In the genomic region with DNA sequence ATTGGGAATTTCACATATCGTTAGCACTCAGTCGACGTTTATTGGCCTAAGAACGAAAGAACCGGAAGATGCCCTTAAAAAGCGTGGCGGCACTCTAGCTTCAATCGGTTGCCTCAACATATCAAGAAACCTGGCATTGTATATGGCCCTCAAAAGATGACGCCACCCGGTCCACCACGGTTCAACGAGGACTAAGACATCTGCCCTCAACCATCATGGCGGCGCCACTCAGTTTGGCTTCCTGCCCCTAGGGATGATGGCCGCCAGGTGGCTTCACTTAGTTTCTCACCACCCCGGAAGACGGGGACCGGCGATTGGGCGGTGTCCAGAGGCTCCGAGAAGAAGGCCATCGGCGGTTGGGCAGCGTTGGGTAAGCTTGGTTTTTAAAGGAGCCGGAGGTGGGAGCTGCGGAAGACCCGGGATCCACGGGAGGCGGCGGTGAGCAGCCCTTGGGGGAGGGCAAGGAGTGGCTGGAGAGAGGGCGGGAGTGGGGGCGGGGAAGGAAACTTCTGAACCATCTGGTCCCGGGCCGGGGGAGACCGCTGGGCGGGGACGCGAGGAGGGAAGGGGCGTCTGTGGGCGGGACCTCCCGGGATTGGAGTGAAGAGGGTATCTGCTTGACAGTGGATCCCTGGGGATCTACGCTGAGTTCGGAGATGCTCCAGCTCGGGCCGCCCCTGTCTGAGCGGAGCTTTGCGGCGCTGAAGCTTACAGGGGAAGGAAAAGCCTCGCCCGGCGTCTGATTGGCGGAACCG, we compare ENCODE assay signal across 1 cellular context.
TF ChIP-seq lines count a peak whose summit lies in the region.

PRR14 (plus strand) TSS at position 592 of the 755 bp plus-strand sequence. CDS start 686 bp downstream, outside the sequence.

TF ChIP-seq in HepG2, 621 proteins besides CTCF, POLR2A, EP300 and RAD21 (continued from another document and continues in another):
- TF ChIP-seq ZNF138 (CRISPR knock-in tag; IDR thresholded peaks at IDR 0.05; ENCODE audit: low read depth) (no peak; the same call in 1 of the 2 replicates), ZBTB38 (CRISPR knock-in tag; IDR thresholded peaks at IDR 0.05) (peak; percentile 100), KLF16 (CRISPR knock-in tag; IDR thresholded peaks at IDR 0.05) (peak in 1 of 2 experiments; percentile 62; a peak in 1 of 4 replicates), CHD4 (IDR thresholded peaks at IDR 0.05; ENCODE audit: borderline replicate concordance, low read length) (0 out of 2 replicates have a peak, but pooled peaks have one; percentile 47), JUND (CRISPR knock-in tag; IDR thresholded peaks at IDR 0.05) (0 out of 2 replicates have a peak, but pooled peaks have one; percentile 44), NBN (conservative IDR thresholded peaks at IDR 0.05) (no peak), SMYD3 (CRISPR knock-in tag; IDR thresholded peaks at IDR 0.05) (no peak; the same call in 1 of the 2 replicates), DR1 (CRISPR knock-in tag; IDR thresholded peaks at IDR 0.05) (no peak), MXD1 (CRISPR knock-in tag; IDR thresholded peaks at IDR 0.05) (no peak), ZBTB3 (CRISPR knock-in tag; IDR thresholded peaks at IDR 0.05; ENCODE audit: borderline replicate concordance, low read depth) (peak; percentile 73; the same call in 1 of the 2 replicates), RFX5 (IDR thresholded peaks at IDR 0.05; ENCODE audit: low read depth, low read length) (no peak), ZNF563 (CRISPR knock-in tag; IDR thresholded peaks at IDR 0.05) (peak; percentile 90), TBP (CRISPR knock-in tag; IDR thresholded peaks at IDR 0.05) (no peak), IRX3 (CRISPR knock-in tag; IDR thresholded peaks at IDR 0.05; ENCODE audit: borderline replicate concordance, low read depth) (no peak; the same call in 1 of the 2 replicates), ZNF30 (CRISPR knock-in tag; IDR thresholded peaks at IDR 0.05) (peak; percentile 28; the same call in 1 of the 2 replicates), E2F2 (CRISPR knock-in tag; IDR thresholded peaks at IDR 0.05; ENCODE audit: borderline replicate concordance) (no peak), ZNF607 (CRISPR knock-in tag; IDR thresholded peaks at IDR 0.05; ENCODE audit: borderline replicate concordance) (no peak; the same call in 1 of the 2 replicates), ZNF530 (CRISPR knock-in tag; IDR thresholded peaks at IDR 0.05; ENCODE audit: low read depth) (no peak), ASH2L (IDR thresholded peaks at IDR 0.05; ENCODE audit: insufficient read length, low read depth, low read length) (no peak), ATAD3A (CRISPR knock-in tag; IDR thresholded peaks at IDR 0.05) (no peak), EHMT2 (IDR thresholded peaks at IDR 0.05; ENCODE audit: borderline replicate concordance, low read depth, low read length) (peak; percentile 96), MYPOP (CRISPR knock-in tag; IDR thresholded peaks at IDR 0.05) (peak; percentile 30; the same call in 1 of the 2 replicates), ZBTB1 (CRISPR knock-in tag; IDR thresholded peaks at IDR 0.05; ENCODE audit: borderline replicate concordance) (no peak), BRD4 (CRISPR knock-in tag; IDR thresholded peaks at IDR 0.05) (peak; percentile 85), NFATC3 (CRISPR knock-in tag; IDR thresholded peaks at IDR 0.05) (0 out of 2 replicates have a peak, but pooled peaks have one; percentile 79), JDP2 (CRISPR knock-in tag; IDR thresholded peaks at IDR 0.05; ENCODE audit: borderline replicate concordance) (no peak), MIER2 (CRISPR knock-in tag; IDR thresholded peaks at IDR 0.05) (no peak), SYNCRIP (IDR thresholded peaks at IDR 0.05; ENCODE audit: insufficient read depth, low read depth, low read length) (no peak), CREBL2 (CRISPR knock-in tag; IDR thresholded peaks at IDR 0.05; ENCODE audit: borderline replicate concordance) (no peak), FOXK1 (CRISPR knock-in tag; IDR thresholded peaks at IDR 0.05; ENCODE audit: borderline replicate concordance, low read depth) (peak; percentile 68; the same call in 1 of the 2 replicates), ZNF724P (CRISPR knock-in tag; IDR thresholded peaks at IDR 0.05; ENCODE audit: borderline replicate concordance) (no peak), MEIS1 (CRISPR knock-in tag; IDR thresholded peaks at IDR 0.05; ENCODE audit: borderline replicate concordance) (peak; percentile 65), ETV6 (CRISPR knock-in tag; conservative IDR thresholded peaks at IDR 0.05) (no peak), ZNF850 (CRISPR knock-in tag; conservative IDR thresholded peaks at IDR 0.05) (no peak), PRDM15 (CRISPR knock-in tag; IDR thresholded peaks at IDR 0.05) (peak; percentile 81; the same call in 1 of the 2 replicates), RNF2 (conservative IDR thresholded peaks at IDR 0.05; ENCODE audit: low read depth) (no peak), ZNF75D (CRISPR knock-in tag; IDR thresholded peaks at IDR 0.05; ENCODE audit: borderline replicate concordance) (no peak), ZNF343 (CRISPR knock-in tag; IDR thresholded peaks at IDR 0.05) (0 out of 2 replicates have a peak, but pooled peaks have one; percentile 75), ZNF547 (CRISPR knock-in tag; IDR thresholded peaks at IDR 0.05) (peak; percentile 18; the same call in 1 of the 2 replicates), SRSF4 (IDR thresholded peaks at IDR 0.05; ENCODE audit: low read depth, low read length, poor library complexity, severe bottlenecking) (no peak), ARID3A (IDR thresholded peaks at IDR 0.05; ENCODE audit: low read depth, low read length) (no peak), GTF2F1 (IDR thresholded peaks at IDR 0.05; ENCODE audit: low read length) (no peak), HNRNPLL (IDR thresholded peaks at IDR 0.05; ENCODE audit: low read depth, low read length, poor library complexity, severe bottlenecking) (peak; percentile 91)
- TF ChIP-seq, protein P1, sequence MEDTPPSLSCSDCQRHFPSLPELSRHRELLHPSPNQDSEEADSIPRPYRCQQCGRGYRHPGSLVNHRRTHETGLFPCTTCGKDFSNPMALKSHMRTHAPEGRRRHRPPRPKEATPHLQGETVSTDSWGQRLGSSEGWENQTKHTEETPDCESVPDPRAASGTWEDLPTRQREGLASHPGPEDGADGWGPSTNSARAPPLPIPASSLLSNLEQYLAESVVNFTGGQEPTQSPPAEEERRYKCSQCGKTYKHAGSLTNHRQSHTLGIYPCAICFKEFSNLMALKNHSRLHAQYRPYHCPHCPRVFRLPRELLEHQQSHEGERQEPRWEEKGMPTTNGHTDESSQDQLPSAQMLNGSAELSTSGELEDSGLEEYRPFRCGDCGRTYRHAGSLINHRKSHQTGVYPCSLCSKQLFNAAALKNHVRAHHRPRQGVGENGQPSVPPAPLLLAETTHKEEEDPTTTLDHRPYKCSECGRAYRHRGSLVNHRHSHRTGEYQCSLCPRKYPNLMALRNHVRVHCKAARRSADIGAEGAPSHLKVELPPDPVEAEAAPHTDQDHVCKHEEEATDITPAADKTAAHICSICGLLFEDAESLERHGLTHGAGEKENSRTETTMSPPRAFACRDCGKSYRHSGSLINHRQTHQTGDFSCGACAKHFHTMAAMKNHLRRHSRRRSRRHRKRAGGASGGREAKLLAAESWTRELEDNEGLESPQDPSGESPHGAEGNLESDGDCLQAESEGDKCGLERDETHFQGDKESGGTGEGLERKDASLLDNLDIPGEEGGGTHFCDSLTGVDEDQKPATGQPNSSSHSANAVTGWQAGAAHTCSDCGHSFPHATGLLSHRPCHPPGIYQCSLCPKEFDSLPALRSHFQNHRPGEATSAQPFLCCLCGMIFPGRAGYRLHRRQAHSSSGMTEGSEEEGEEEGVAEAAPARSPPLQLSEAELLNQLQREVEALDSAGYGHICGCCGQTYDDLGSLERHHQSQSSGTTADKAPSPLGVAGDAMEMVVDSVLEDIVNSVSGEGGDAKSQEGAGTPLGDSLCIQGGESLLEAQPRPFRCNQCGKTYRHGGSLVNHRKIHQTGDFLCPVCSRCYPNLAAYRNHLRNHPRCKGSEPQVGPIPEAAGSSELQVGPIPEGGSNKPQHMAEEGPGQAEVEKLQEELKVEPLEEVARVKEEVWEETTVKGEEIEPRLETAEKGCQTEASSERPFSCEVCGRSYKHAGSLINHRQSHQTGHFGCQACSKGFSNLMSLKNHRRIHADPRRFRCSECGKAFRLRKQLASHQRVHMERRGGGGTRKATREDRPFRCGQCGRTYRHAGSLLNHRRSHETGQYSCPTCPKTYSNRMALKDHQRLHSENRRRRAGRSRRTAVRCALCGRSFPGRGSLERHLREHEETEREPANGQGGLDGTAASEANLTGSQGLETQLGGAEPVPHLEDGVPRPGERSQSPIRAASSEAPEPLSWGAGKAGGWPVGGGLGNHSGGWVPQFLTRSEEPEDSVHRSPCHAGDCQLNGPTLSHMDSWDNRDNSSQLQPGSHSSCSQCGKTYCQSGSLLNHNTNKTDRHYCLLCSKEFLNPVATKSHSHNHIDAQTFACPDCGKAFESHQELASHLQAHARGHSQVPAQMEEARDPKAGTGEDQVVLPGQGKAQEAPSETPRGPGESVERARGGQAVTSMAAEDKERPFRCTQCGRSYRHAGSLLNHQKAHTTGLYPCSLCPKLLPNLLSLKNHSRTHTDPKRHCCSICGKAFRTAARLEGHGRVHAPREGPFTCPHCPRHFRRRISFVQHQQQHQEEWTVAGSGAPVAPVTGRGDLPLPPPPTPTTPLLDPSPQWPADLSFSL (CRISPR knock-in tag; IDR thresholded peaks at IDR 0.05): no peak
- TF ChIP-seq, protein P2, sequence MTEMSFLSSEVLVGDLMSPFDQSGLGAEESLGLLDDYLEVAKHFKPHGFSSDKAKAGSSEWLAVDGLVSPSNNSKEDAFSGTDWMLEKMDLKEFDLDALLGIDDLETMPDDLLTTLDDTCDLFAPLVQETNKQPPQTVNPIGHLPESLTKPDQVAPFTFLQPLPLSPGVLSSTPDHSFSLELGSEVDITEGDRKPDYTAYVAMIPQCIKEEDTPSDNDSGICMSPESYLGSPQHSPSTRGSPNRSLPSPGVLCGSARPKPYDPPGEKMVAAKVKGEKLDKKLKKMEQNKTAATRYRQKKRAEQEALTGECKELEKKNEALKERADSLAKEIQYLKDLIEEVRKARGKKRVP (CRISPR knock-in tag; IDR thresholded peaks at IDR 0.05): peak in 1 of 2 experiments; percentile 70; a peak in 1 of 4 replicates
